ENCODE assay signal across 24 cellular contexts in genomic region chr5:89883967-89884366, GRCh38.
"Had no signal": no experiment of that assay in that cellular context is flagged by ENCODE, and none has a peak within 500 bp of the region (broad histone marks: within the 10 kb centered on the region; RNA-seq: fewer than 3 reads in every experiment).

No MANE protein-coding gene starts in this region.

- H3K27ac Mint-ChIP-seq: endodermal cell; naive thymus-derived CD4-positive, alpha-beta T cell; nephron progenitor cell; stimulated activated naive B cell treated with anti-CD40 and anti-IgM and Interleukin-4, amounts not matched to agents 10 μg/mL and 1 μg/mL and 100 μg/mL, for 72 hours had no signal

- H3K4me1 Mint-ChIP-seq: endodermal cell; naive thymus-derived CD4-positive, alpha-beta T cell; nephron progenitor cell had no signal

- ATAC-seq: foreskin keratinocyte; left cardiac atrium; lower lobe of right lung; naive thymus-derived CD4-positive, alpha-beta T cell; sciatic nerve had no signal

- H3K4me3 Mint-ChIP-seq: endodermal cell; naive thymus-derived CD4-positive, alpha-beta T cell; nephron progenitor cell; stimulated activated naive B cell treated with anti-CD40 and anti-IgM and Interleukin-4, amounts not matched to agents 10 μg/mL and 1 μg/mL and 100 μg/mL, for 72 hours had no signal

- H3K4me1 ChIP-seq: foreskin keratinocyte, left ventricle myocardium inferior, lower lobe of right lung, spleen, stomach, transverse colon had no signal

- DNase-seq: effector CD4-positive, alpha-beta T cell; endodermal cell; erythroblast; foreskin keratinocyte; kidney; left cardiac atrium; left ventricle myocardium inferior; lower lobe of right lung; mesendoderm; naive thymus-derived CD4-positive, alpha-beta T cell; nephron progenitor cell; spleen; stimulated activated CD4-positive, alpha-beta T cell treated with anti-CD3 and anti-CD28 coated beads, Interleukin-15, amount 100 ng/mL, for 24 hours; stimulated activated CD4-positive, alpha-beta T cell treated with anti-CD3 and anti-CD28 coated beads, Interleukin-1b, Interleukin-23, amount 100 ng/mL, for 48 hours; stimulated activated CD4-positive, alpha-beta T cell treated with anti-CD3 and anti-CD28 coated beads, Interleukin-4, amount 100 ng/mL, for 24 hours; stimulated activated naive B cell treated with anti-CD40 and anti-IgM and Interleukin-4, amounts not matched to agents 10 μg/mL and 1 μg/mL and 100 μg/mL, for 72 hours; stomach; substantia nigra; transverse colon had no signal

- H3K27me3 ChIP-seq: foreskin keratinocyte, hepatocyte, neutrophil, spleen, stomach, transverse colon had no signal

- H2AFZ ChIP-seq: hepatocyte had no signal

- H3K27me3 Mint-ChIP-seq: naive thymus-derived CD4-positive, alpha-beta T cell; stimulated activated naive B cell treated with anti-CD40 and anti-IgM and Interleukin-4, amounts not matched to agents 10 μg/mL and 1 μg/mL and 100 μg/mL, for 72 hours had no signal

- H3K9me3 ChIP-seq: lower lobe of right lung, neutrophil, spleen, thoracic aorta, transverse colon had no signal

- H3K27ac ChIP-seq: coronary artery, foreskin keratinocyte, hepatocyte, left ventricle myocardium inferior, lower lobe of right lung, neutrophil, spleen, stomach, thoracic aorta, transverse colon had no signal

- H3K4me2 ChIP-seq: hepatocyte had no signal

- H3K4me3 ChIP-seq: coronary artery, hepatocyte, left ventricle myocardium inferior, lower lobe of right lung, spleen, stomach, thoracic aorta, transverse colon had no signal

- H3K36me3 ChIP-seq: left ventricle myocardium inferior, lower lobe of right lung, neutrophil, spleen, stomach, thoracic aorta, transverse colon had no signal

- H3K9me3 Mint-ChIP-seq: endodermal cell, nephron progenitor cell had no signal
